Comparison of ENCODE assay signal across 1 cellular context in the genomic region with DNA sequence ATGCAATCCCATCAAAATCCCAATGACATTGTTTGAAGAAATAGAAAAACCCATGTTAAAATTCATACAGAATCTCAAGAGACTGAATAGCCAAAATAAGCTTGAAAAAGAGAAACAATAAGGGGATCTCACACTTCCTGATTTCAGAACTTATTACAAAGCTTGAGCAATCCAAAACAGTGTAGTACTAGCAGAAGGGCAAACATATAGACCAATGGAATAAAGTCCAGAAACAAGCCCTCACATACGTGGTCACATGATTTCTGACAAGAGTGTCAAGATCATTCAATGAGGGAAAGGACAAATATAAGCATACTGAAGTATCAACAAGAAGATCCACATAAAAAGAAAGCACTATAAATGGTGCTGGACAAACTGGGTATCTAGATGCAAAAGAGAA.
TF ChIP-seq lines count a peak whose summit lies in the region.

No MANE protein-coding gene starts in this region.

TF ChIP-seq in HepG2, 621 proteins besides CTCF, POLR2A, EP300 and RAD21 (continued from another document):
- TF ChIP-seq, protein P1, sequence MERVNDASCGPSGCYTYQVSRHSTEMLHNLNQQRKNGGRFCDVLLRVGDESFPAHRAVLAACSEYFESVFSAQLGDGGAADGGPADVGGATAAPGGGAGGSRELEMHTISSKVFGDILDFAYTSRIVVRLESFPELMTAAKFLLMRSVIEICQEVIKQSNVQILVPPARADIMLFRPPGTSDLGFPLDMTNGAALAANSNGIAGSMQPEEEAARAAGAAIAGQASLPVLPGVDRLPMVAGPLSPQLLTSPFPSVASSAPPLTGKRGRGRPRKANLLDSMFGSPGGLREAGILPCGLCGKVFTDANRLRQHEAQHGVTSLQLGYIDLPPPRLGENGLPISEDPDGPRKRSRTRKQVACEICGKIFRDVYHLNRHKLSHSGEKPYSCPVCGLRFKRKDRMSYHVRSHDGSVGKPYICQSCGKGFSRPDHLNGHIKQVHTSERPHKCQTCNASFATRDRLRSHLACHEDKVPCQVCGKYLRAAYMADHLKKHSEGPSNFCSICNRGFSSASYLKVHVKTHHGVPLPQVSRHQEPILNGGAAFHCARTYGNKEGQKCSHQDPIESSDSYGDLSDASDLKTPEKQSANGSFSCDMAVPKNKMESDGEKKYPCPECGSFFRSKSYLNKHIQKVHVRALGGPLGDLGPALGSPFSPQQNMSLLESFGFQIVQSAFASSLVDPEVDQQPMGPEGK (CRISPR knock-in tag; IDR thresholded peaks at IDR 0.05), result no peak
- peak; percentile 45; the same call in 1 of the 2 replicates for TF ChIP-seq SAP130 (CRISPR knock-in tag; IDR thresholded peaks at IDR 0.05; ENCODE audit: low read depth)
- TF ChIP-seq ELF3 (CRISPR knock-in tag; IDR thresholded peaks at IDR 0.05), result peak; percentile 17; the same call in 1 of the 2 replicates
- TF ChIP-seq CEBPB (IDR thresholded peaks at IDR 0.05; ENCODE audit: borderline replicate concordance, low read depth, low read length), result peak; percentile 83; the same call in 1 of the 2 replicates
- TF ChIP-seq HHEX (CRISPR knock-in tag; IDR thresholded peaks at IDR 0.05), result no peak
- TF ChIP-seq SOX6 (IDR thresholded peaks at IDR 0.05), result no peak
- TF ChIP-seq SOX6 (CRISPR knock-in tag; IDR thresholded peaks at IDR 0.05), result peak; percentile 30; the same call in 1 of the 2 replicates
- TF ChIP-seq, protein P2, sequence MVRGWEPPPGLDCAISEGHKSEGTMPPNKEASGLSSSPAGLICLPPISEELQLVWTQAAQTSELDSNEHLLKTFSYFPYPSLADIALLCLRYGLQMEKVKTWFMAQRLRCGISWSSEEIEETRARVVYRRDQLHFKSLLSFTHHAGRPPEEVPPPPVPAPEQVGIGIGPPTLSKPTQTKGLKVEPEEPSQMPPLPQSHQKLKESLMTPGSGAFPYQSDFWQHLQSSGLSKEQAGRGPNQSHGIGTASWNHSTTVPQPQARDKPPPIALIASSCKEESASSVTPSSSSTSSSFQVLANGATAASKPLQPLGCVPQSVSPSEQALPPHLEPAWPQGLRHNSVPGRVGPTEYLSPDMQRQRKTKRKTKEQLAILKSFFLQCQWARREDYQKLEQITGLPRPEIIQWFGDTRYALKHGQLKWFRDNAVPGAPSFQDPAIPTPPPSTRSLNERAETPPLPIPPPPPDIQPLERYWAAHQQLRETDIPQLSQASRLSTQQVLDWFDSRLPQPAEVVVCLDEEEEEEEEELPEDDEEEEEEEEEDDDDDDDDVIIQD (CRISPR knock-in tag; IDR thresholded peaks at IDR 0.05; ENCODE audit: low read depth), result peak; percentile 85; the same call in 1 of the 2 replicates
- 0 out of 2 replicates have a peak, but pooled peaks have one; percentile 9 for TF ChIP-seq FOXA3 (CRISPR knock-in tag; IDR thresholded peaks at IDR 0.05)
- no peak for TF ChIP-seq NFATC3 (CRISPR knock-in tag; IDR thresholded peaks at IDR 0.05)
- TF ChIP-seq, protein P3, sequence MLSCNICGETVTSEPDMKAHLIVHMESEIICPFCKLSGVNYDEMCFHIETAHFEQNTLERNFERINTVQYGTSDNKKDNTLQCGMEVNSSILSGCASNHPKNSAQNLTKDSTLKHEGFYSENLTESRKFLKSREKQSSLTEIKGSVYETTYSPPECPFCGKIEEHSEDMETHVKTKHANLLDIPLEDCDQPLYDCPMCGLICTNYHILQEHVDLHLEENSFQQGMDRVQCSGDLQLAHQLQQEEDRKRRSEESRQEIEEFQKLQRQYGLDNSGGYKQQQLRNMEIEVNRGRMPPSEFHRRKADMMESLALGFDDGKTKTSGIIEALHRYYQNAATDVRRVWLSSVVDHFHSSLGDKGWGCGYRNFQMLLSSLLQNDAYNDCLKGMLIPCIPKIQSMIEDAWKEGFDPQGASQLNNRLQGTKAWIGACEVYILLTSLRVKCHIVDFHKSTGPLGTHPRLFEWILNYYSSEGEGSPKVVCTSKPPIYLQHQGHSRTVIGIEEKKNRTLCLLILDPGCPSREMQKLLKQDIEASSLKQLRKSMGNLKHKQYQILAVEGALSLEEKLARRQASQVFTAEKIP (CRISPR knock-in tag; IDR thresholded peaks at IDR 0.05; ENCODE audit: borderline replicate concordance), result no peak
